8 cellular contexts compared by ENCODE assay signal in genomic region chr19:1848399-1849131, GRCh38. TPM values are rescaled to one million over a fixed set of nuclear protein-coding genes. Genes with fewer than 3 reads are reported as not detected.
DNase-seq lines count a peak whose midpoint lies in the region; ATAC-seq, FAIRE-seq and TF ChIP-seq lines count a peak whose summit lies in the region.

Gene REXO1, minus strand, starts transcription at chr19:1848483. Its CDS starts 125 bp downstream, at chr19:1848358.

- H3K79me2 ChIP-seq in DOHH2 (ENCODE audit: control insufficient read depth, low read length) (peaks cover 78% of the 10 kb centered on the region), Karpas-422 (ENCODE audit: low read length) (peaks cover 66% of the 10 kb centered on the region)

- H3K4me1 Mint-ChIP-seq in activated T-cell treated with anti-CD3 and anti-CD28 coated beads, Interleukin-2, amount 50 U/mL, for 72 hours (ENCODE audit: low read depth): peaks cover 63% of the 10 kb centered on the region
- peaks cover 36 to 72% (median 52%) of the 10 kb centered on the region in 7 donors for H3K4me1 Mint-ChIP-seq in naive thymus-derived CD4-positive, alpha-beta T cell
- peaks cover 45 to 87% of the 10 kb centered on the region in 2 donors for H3K4me1 Mint-ChIP-seq in stimulated activated naive B cell treated with anti-CD40 and anti-IgM and Interleukin-4, amounts not matched to agents 10 μg/mL and 1 μg/mL and 100 μg/mL, for 72 hours

- H3K9ac ChIP-seq in Karpas-422 (ENCODE audit: low read length): peak within 1 kb of the TSS; percentile 92

- H3K4me3 Mint-ChIP-seq in activated T-cell treated with anti-CD3 and anti-CD28 coated beads, Interleukin-2, amount 50 U/mL, for 72 hours: peak within 1 kb of the TSS; percentile 88 to 93
- peak within 1 kb of the TSS; percentile 83 to 95 (median 91) for H3K4me3 Mint-ChIP-seq in naive thymus-derived CD4-positive, alpha-beta T cell
- peak within 1 kb of the TSS; percentile 91 to 95 for H3K4me3 Mint-ChIP-seq in stimulated activated naive B cell treated with anti-CD40 and anti-IgM and Interleukin-4, amounts not matched to agents 10 μg/mL and 1 μg/mL and 100 μg/mL, for 72 hours

- H3K9me3 ChIP-seq in DOHH2 (ENCODE audit: control insufficient read depth, insufficient read depth, low read length) (no peaks in the 10 kb centered on the region), Karpas-422 (ENCODE audit: low read length) (no peaks in the 10 kb centered on the region)
- no peaks in the 10 kb centered on the region for H3K9me3 ChIP-seq in naive thymus-derived CD4-positive, alpha-beta T cell (ENCODE audit: control insufficient read depth in 2 of 3, low read length in 3 of 3)

- H3K4me3 ChIP-seq in DOHH2 (ENCODE audit: low read length) (peak within 1 kb of the TSS; percentile 96), Karpas-422 (ENCODE audit: low read length) (peak within 1 kb of the TSS; percentile 100)
- peak within 1 kb of the TSS; percentile 85 for H3K4me3 ChIP-seq in naive thymus-derived CD4-positive, alpha-beta T cell (ENCODE audit: low read length)

- H3F3A ChIP-seq in DOHH2 (ENCODE audit: control insufficient read depth, insufficient read depth): peaks cover 3% of the 10 kb centered on the region; the same call in 1 of the 2 replicates

- H3K4me1 ChIP-seq in DOHH2 (ENCODE audit: control insufficient read depth, low read length) (peaks cover 48% of the 10 kb centered on the region), Karpas-422 (ENCODE audit: low read length) (peaks cover 26% of the 10 kb centered on the region)
- peaks cover 30 to 67% of the 10 kb centered on the region in 2 donors for H3K4me1 ChIP-seq in naive thymus-derived CD4-positive, alpha-beta T cell (ENCODE audit: control insufficient read depth in 2 of 2, insufficient read depth in 2 of 2, low read length in 2 of 2)

- H3K4me2 ChIP-seq in DOHH2 (ENCODE audit: low read length) (peak within 1 kb of the TSS; percentile 94), Karpas-422 (ENCODE audit: low read depth, low read length, poor library complexity, severe bottlenecking) (peak within 1 kb of the TSS; percentile 99)

- TF ChIP-seq CTCF in DOHH2 (IDR thresholded peaks at IDR 0.05; ENCODE audit: low read depth, low read length, poor library complexity, severe bottlenecking): peak; percentile 89

- POLR2A ChIA-PET in naive thymus-derived CD4-positive, alpha-beta T cell (lab: Charles Lee): interaction anchor here (0.7 to 1.4 kb wide), 3 partner anchors 10 to 22 kb away, joined by 3 to 4 read pairs (median 4); no protein-coding TSS in a partner anchor

- no peak within 1 kb of the TSS for H2AFZ ChIP-seq in Karpas-422 (ENCODE audit: low read length)

- H3K27me3 Mint-ChIP-seq in activated T-cell treated with anti-CD3 and anti-CD28 coated beads, Interleukin-2, amount 50 U/mL, for 72 hours (ENCODE audit: low read depth): no peaks in the 10 kb centered on the region
- H3K27me3 Mint-ChIP-seq in naive thymus-derived CD4-positive, alpha-beta T cell: no peaks in the 10 kb centered on the region
- H3K27me3 Mint-ChIP-seq in stimulated activated naive B cell treated with anti-CD40 and anti-IgM and Interleukin-4, amounts not matched to agents 10 μg/mL and 1 μg/mL and 100 μg/mL, for 72 hours: no peaks in the 10 kb centered on the region

- H3K36me3 ChIP-seq in DOHH2 (ENCODE audit: control insufficient read depth, low read length) (peaks cover 45% of the 10 kb centered on the region), Karpas-422 (ENCODE audit: insufficient read depth, low read length) (peaks cover 3% of the 10 kb centered on the region; the same call in 1 of the 2 replicates)
- peaks cover 0 to 23% (median 0%) of the 10 kb centered on the region in 3 experiments for H3K36me3 ChIP-seq in naive thymus-derived CD4-positive, alpha-beta T cell (ENCODE audit: control insufficient read depth in 2 of 3, insufficient read depth in 3 of 3, low read length in 3 of 3)

- peak; percentile 77 for FAIRE-seq in RCC 7860 (lab: Jason Lieb, UNC)

- peak within 1 kb of the TSS; percentile 96 for H3K27ac Mint-ChIP-seq in activated T-cell treated with anti-CD3 and anti-CD28 coated beads, Interleukin-2, amount 50 U/mL, for 72 hours
- peak within 1 kb of the TSS; percentile 85 to 95 (median 93) for H3K27ac Mint-ChIP-seq in naive thymus-derived CD4-positive, alpha-beta T cell
- peak within 1 kb of the TSS; percentile 98 for H3K27ac Mint-ChIP-seq in stimulated activated naive B cell treated with anti-CD40 and anti-IgM and Interleukin-4, amounts not matched to agents 10 μg/mL and 1 μg/mL and 100 μg/mL, for 72 hours

- ATAC-seq in GM21786 (IDR thresholded peaks at IDR 0.05; ENCODE audit: unreplicated experiment): peak; percentile 71
- ATAC-seq in activated T-cell treated with anti-CD3 and anti-CD28 coated beads, Interleukin-2, amount 50 U/mL, for 72 hours (replicated peaks in 1 of 2): peak; percentile 78 to 81
- ATAC-seq in naive thymus-derived CD4-positive, alpha-beta T cell: peak; percentile 90
- peak; percentile 78 to 84 for ATAC-seq in stimulated activated naive B cell treated with anti-CD40 and anti-IgM and Interleukin-4, amounts not matched to agents 10 μg/mL and 1 μg/mL and 100 μg/mL, for 72 hours (replicated peaks)

- peaks cover 0 to 5% of the 10 kb centered on the region in 2 donors for H3K36me3 Mint-ChIP-seq in activated T-cell treated with anti-CD3 and anti-CD28 coated beads, Interleukin-2, amount 50 U/mL, for 72 hours (ENCODE audit: insufficient read depth in 2 of 2)
- H3K36me3 Mint-ChIP-seq in naive thymus-derived CD4-positive, alpha-beta T cell: peaks cover 0 to 2% (median 0%) of the 10 kb centered on the region in 5 donors
- H3K36me3 Mint-ChIP-seq in stimulated activated naive B cell treated with anti-CD40 and anti-IgM and Interleukin-4, amounts not matched to agents 10 μg/mL and 1 μg/mL and 100 μg/mL, for 72 hours: peaks cover 20 to 36% of the 10 kb centered on the region in 2 donors

- CTCF ChIA-PET in naive thymus-derived CD4-positive, alpha-beta T cell (lab: Charles Lee): interaction anchor here (1.0 to 1.5 kb wide), 3 partner anchors 9 to 77 kb away, joined by 3 read pairs; no protein-coding TSS in a partner anchor

- peak within 1 kb of the TSS; percentile 82 for H3K27ac ChIP-seq in DOHH2 (ENCODE audit: low read depth, low read length)
- peak within 1 kb of the TSS; percentile 93 for H3K27ac ChIP-seq in Karpas-422 (ENCODE audit: low read length)
- peak within 1 kb of the TSS; percentile 99 for H3K27ac ChIP-seq in naive thymus-derived CD4-positive, alpha-beta T cell (ENCODE audit: low read depth, low read length)

- H3K27me3 ChIP-seq in DOHH2 (ENCODE audit: control insufficient read depth, low read length): no peaks in the 10 kb centered on the region
- H3K27me3 ChIP-seq in Karpas-422 (ENCODE audit: low read length): no peaks in the 10 kb centered on the region
- H3K27me3 ChIP-seq in naive thymus-derived CD4-positive, alpha-beta T cell (ENCODE audit: control insufficient read depth in 2 of 2, insufficient read depth in 2 of 2, low read length in 2 of 2): no peaks in the 10 kb centered on the region

- H4K20me1 ChIP-seq in DOHH2 (ENCODE audit: control insufficient read depth, insufficient read depth, low read depth, low read length) (peaks cover 35% of the 10 kb centered on the region), Karpas-422 (ENCODE audit: insufficient read depth, low read depth, low read length) (peaks cover 47% of the 10 kb centered on the region)

- H3K9me2 ChIP-seq in DOHH2 (replicated peaks; ENCODE audit: control insufficient read depth, low read length): no peaks in the 10 kb centered on the region
- no peaks in the 10 kb centered on the region for H3K9me2 ChIP-seq in Karpas-422 (replicated peaks; ENCODE audit: insufficient read depth, low read length)

- no peaks in the 10 kb centered on the region for H3K9me3 Mint-ChIP-seq in activated T-cell treated with anti-CD3 and anti-CD28 coated beads, Interleukin-2, amount 50 U/mL, for 72 hours
- H3K9me3 Mint-ChIP-seq in naive thymus-derived CD4-positive, alpha-beta T cell: no peaks in the 10 kb centered on the region
- no peaks in the 10 kb centered on the region for H3K9me3 Mint-ChIP-seq in stimulated activated naive B cell treated with anti-CD40 and anti-IgM and Interleukin-4, amounts not matched to agents 10 μg/mL and 1 μg/mL and 100 μg/mL, for 72 hours

- intact Hi-C loops in naive thymus-derived CD4-positive, alpha-beta T cell (cut with micrococcal nuclease): loop anchor here (1.0 to 5.0 kb wide), 9 partner anchors 11 to 256 kb away; partner anchors contain the start of genes ATP8B3 (in 2 of the 2), UQCR11 (in 2 of the 2), ABHD17A (in 1 of the 2) and ADAT3 (in 1 of the 2)

- peak; percentile 99 for DNase-seq in Karpas-422
- DNase-seq in RCC 7860 (ENCODE audit: low spot score): peak; percentile 90
- DNase-seq in activated T-cell treated with anti-CD3 and anti-CD28 coated beads, Interleukin-2, amount 50 U/mL, for 72 hours: peak; percentile 96 to 98
- peak; percentile 91 for DNase-seq in fibroblast of gingiva (ENCODE audit: low read depth)
- DNase-seq in naive thymus-derived CD4-positive, alpha-beta T cell: peak; percentile 96 to 100 (median 98)
- DNase-seq in stimulated activated naive B cell treated with anti-CD40 and anti-IgM and Interleukin-4, amounts not matched to agents 10 μg/mL and 1 μg/mL and 100 μg/mL, for 72 hours: peak; percentile 96

RNA-seq across cellular contexts. Expression of gene REXO1, which starts in this region (rescaled TPM):
- 15.7 and 16.3 TPM in 2 replicates for total RNA-seq in Karpas-422 (2014; rRNA removed; shearing (Covaris generic); ENCODE audit: low replicate concordance)
- total RNA-seq in activated T-cell treated with anti-CD3 and anti-CD28 coated beads, Interleukin-2, amount 50 U/mL, for 72 hours: 10 to 100 TPM; 41.4 to 46.5 TPM
- 10 to 100 TPM; 52.7 to 92.6 (median 73.1) TPM for total RNA-seq in naive thymus-derived CD4-positive, alpha-beta T cell
- 1 to 10 TPM; 5.4 to 9.6 TPM for polyA plus RNA-seq in naive thymus-derived CD4-positive, alpha-beta T cell

Comparison
In these comparisons a context has a peak if more than half of its experiments do, and no peak if none do; other contexts are left out.
1. Peak in every context shown above with its lines: DNase-seq, ATAC-seq, H3K4me3 ChIP-seq and H3K27ac ChIP-seq.